Comparison of ENCODE assay signal across 15 cellular contexts in the genomic region with DNA sequence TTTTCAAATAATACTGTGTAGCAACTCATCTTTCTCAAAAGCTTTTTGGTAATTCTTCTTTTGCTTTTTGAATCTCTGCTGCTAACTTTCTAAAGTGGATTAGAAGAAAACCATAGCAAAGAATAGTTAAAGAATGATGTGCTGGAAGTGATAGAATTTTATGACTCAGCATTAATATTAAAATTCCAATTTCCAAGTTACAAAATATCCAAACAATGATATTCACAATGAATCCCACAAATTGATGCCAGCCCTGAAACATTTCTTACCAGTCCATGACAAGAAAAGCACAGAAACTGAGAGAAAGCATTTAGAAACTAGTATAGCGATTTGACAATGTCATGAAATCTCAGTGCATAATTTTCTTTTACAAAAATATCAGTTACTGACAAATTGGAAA.
DNase-seq lines count a peak whose midpoint lies in the region; ATAC-seq and TF ChIP-seq lines count a peak whose summit lies in the region.
"Had no signal": no experiment of that assay in that cellular context is flagged by ENCODE, and none has a peak within 500 bp of the region (broad histone marks: within the 10 kb centered on the region; RNA-seq: fewer than 3 reads in every experiment).

No MANE protein-coding gene starts in this region.

- H3K27ac ChIP-seq in IMR-90 (ENCODE audit: insufficient read depth, low read length) (no peak overlapping the region), dorsolateral prefrontal cortex (no peak overlapping the region)
- H3K27ac ChIP-seq: BLaER1 treated with 17β-estradiol and CSF1 and Interleukin-3, amounts not matched to agents 10 nM and 100 nM; PC-9 had no signal

- no CpG with 5 or more reads among the region's 1 CpG for WGBS in IMR-90 (ENCODE audit: extremely low coverage in 2 of 2, insufficient read length in 1 of 2), 2 experiments

- no peak overlapping the region for H4K91ac ChIP-seq in IMR-90 (ENCODE audit: insufficient read depth, low read depth, low read length)

- in situ Hi-C loops in IMR-90 (cut with MboI; ENCODE audit: low sequenced_read_pairs), result loop anchor here (10.0 kb wide), 2 partner anchors 478 to 848 kb away; partner anchors contain the start of gene RBMS3

- TF ChIP-seq RAD21 in IMR-90 (IDR thresholded peaks at IDR 0.05; ENCODE audit: low read length), result no peak

- H3K4me3 ChIP-seq in IMR-90 (ENCODE audit: insufficient read depth, low read depth, low read length), result no peak overlapping the region
- no peak overlapping the region for H3K4me3 ChIP-seq in skeletal muscle satellite cell (ENCODE audit: low read length)
- H3K4me3 ChIP-seq in dorsolateral prefrontal cortex, result no peak overlapping the region
- H3K4me3 ChIP-seq: BLaER1 treated with 17β-estradiol and CSF1 and Interleukin-3, amounts not matched to agents 10 nM and 100 nM; PC-9 had no signal

- H4K5ac ChIP-seq in IMR-90 (ENCODE audit: low read depth, low read length), result no peak overlapping the region

- H3K56ac ChIP-seq in IMR-90 (ENCODE audit: extremely low read depth, insufficient read depth, low read length), result no peak overlapping the region

- no peak overlapping the region for H4K8ac ChIP-seq in IMR-90 (ENCODE audit: low read depth in 2 of 2, low read length in 2 of 2)

- no peak overlapping the region for H3K14ac ChIP-seq in IMR-90 (replicated peaks; ENCODE audit: low read depth, low read length)

- CTCF ChIA-PET in IMR-90 (lab: Yijun Ruan, JAX), result interaction anchor here (1.7 kb wide), 1 partner anchor 67 kb away, joined by 5 read pairs; no protein-coding TSS in a partner anchor

- dilution Hi-C loops in IMR-90 (cut with HindIII; ENCODE audit: low sequenced_read_pairs, unreplicated experiment), result no loop called here

- no peak overlapping the region for H2BK15ac ChIP-seq in IMR-90 (ENCODE audit: low read depth, low read length)

- H3K27me3 ChIP-seq in IMR-90 (ENCODE audit: control insufficient read depth, insufficient read depth, low read length) (no peaks in the 10 kb centered on the region), skeletal muscle satellite cell (ENCODE audit: control insufficient read depth, insufficient read depth, low read length) (no peaks in the 10 kb centered on the region), dorsolateral prefrontal cortex (peaks cover 0 to 28% (median 4%) of the 10 kb centered on the region in 45 donors)
- H3K27me3 ChIP-seq: BLaER1 treated with 17β-estradiol and CSF1 and Interleukin-3, amounts not matched to agents 10 nM and 100 nM had no signal

- H3K9me1 ChIP-seq in IMR-90 (ENCODE audit: insufficient read depth, low read length), result peaks cover 6% of the 10 kb centered on the region; the same call in 1 of the 2 replicates

- H2BK20ac ChIP-seq in IMR-90 (ENCODE audit: low read depth, low read length), result no peak overlapping the region

- DNase-seq in EH (ENCODE audit: low read depth), result peak; percentile 12
- DNase-seq in IMR-90, result no peak
- peak; percentile 53 for DNase-seq in fibroblast of gingiva (ENCODE audit: low read depth)
- DNase-seq in NCI-H1694 (lab: John Stamatoyannopoulos, UW), result no peak
- DNase-seq in dorsolateral prefrontal cortex, result no peak
- DNase-seq: DMS 273 treated with DMSO at 0.1 percent for 48 hours, EL, NCI-H1048, NCI-H1694 treated with DMSO at 0.1 percent for 48 hours, NCI-H345, NCI-H748 treated with DMSO at 0.1 percent for 48 hours, PC-9 had no signal

- no peak overlapping the region for H3K4me2 ChIP-seq in IMR-90 (ENCODE audit: low read depth, low read length)
- peak overlapping the region; percentile 28 for H3K4me2 ChIP-seq in skeletal muscle satellite cell (ENCODE audit: low read length)
- H3K4me2 ChIP-seq: PC-9 had no signal

- H3K4me1 ChIP-seq in IMR-90 (ENCODE audit: control insufficient read depth, insufficient read depth, low read length) (peaks cover 11% of the 10 kb centered on the region), skeletal muscle satellite cell (ENCODE audit: control insufficient read depth, insufficient read depth, low read length) (peaks cover 48% of the 10 kb centered on the region)

- no peaks in the 10 kb centered on the region for H3K36me3 ChIP-seq in IMR-90 (ENCODE audit: control insufficient read depth, insufficient read depth, low read length)
- H3K36me3 ChIP-seq in skeletal muscle satellite cell (ENCODE audit: insufficient read depth, low read length), result no peaks in the 10 kb centered on the region
- H3K36me3 ChIP-seq: BLaER1 treated with 17β-estradiol and CSF1 and Interleukin-3, amounts not matched to agents 10 nM and 100 nM had no signal

- H2BK5ac ChIP-seq in IMR-90 (ENCODE audit: low read depth, low read length, poor library complexity, severe bottlenecking), result no peak overlapping the region

- H3K9me3 ChIP-seq in IMR-90 (ENCODE audit: control insufficient read depth, insufficient read depth, low read length) (no peaks in the 10 kb centered on the region), skeletal muscle satellite cell (replicated peaks; ENCODE audit: low read length) (no peaks in the 10 kb centered on the region)
- H3K9me3 ChIP-seq: BLaER1 treated with 17β-estradiol and CSF1 and Interleukin-3, amounts not matched to agents 10 nM and 100 nM had no signal

- no peak overlapping the region for H3K23ac ChIP-seq in IMR-90 (ENCODE audit: low read depth, low read length)

- H3K9ac ChIP-seq in IMR-90 (ENCODE audit: low read depth, low read length) (no peak overlapping the region), skeletal muscle satellite cell (ENCODE audit: low read depth, low read length) (peak overlapping the region; percentile 58)
- H3K9ac ChIP-seq: BLaER1 treated with 17β-estradiol and CSF1 and Interleukin-3, amounts not matched to agents 10 nM and 100 nM had no signal

- no peak overlapping the region for H2AFZ ChIP-seq in IMR-90 (replicated peaks; ENCODE audit: low read length, poor library complexity)
- H2AFZ ChIP-seq: PC-9 had no signal

- H2AK9ac ChIP-seq in IMR-90 (replicated peaks; ENCODE audit: low read depth, low read length, poor library complexity), result no peak overlapping the region

- POLR2A ChIA-PET in IMR-90 (lab: Charles Lee; ENCODE audit: unreplicated experiment), result no interaction called here

- H3K79me1 ChIP-seq in IMR-90 (ENCODE audit: low read depth in 1 of 2, low read length in 2 of 2), result peaks cover 8 to 10% of the 10 kb centered on the region in 2 experiments; a peak in 3 of 4 replicates

- H3K18ac ChIP-seq in IMR-90 (ENCODE audit: low read depth, low read length), result no peak overlapping the region

- no peak overlapping the region for H2AK5ac ChIP-seq in IMR-90 (ENCODE audit: low read depth, low read length)

- H4K20me1 ChIP-seq in IMR-90 (ENCODE audit: insufficient read depth, low read length), result no peaks in the 10 kb centered on the region
- H4K20me1 ChIP-seq: BLaER1 treated with 17β-estradiol and CSF1 and Interleukin-3, amounts not matched to agents 10 nM and 100 nM had no signal

- ATAC-seq in IMR-90 (ENCODE audit: low read depth) (no peak), GM21367 (IDR thresholded peaks at IDR 0.05; ENCODE audit: unreplicated experiment) (no peak)

- intact Hi-C loops in IMR-90 (cut with micrococcal nuclease) (loop anchor here (2.0 to 10.0 kb wide), 3 partner anchors 621 to 1094 kb away; no protein-coding TSS in a partner anchor), dorsolateral prefrontal cortex (cut with DNase I) (no loop called here)

- no peak overlapping the region for H2BK120ac ChIP-seq in IMR-90 (ENCODE audit: low read depth, low read length)

- no TSS peak for BruUV-seq in IMR-90 (replicated peaks; lab: Mats Ljungman, UMichigan)

- no peak for TF ChIP-seq POLR2A in IMR-90 (IDR thresholded peaks at IDR 0.05; ENCODE audit: low read depth, low read length)

- TF ChIP-seq CTCF in IMR-90 (conservative IDR thresholded peaks at IDR 0.05; ENCODE audit: low read depth, low read length) (no peak), dorsolateral prefrontal cortex (IDR thresholded peaks at IDR 0.05 in 54 of 56, conservative IDR thresholded peaks at IDR 0.05 in 2 of 56; ENCODE audit: low read depth in 1 of 56, partially characterized antibody in 56 of 56) (no peak)

- H3K4ac ChIP-seq in IMR-90 (ENCODE audit: low read depth, low read length), result no peak overlapping the region

TF ChIP-seq in IMR-90, 13 proteins besides CTCF, POLR2A, EP300 and RAD21:
- TF ChIP-seq, protein P1, sequence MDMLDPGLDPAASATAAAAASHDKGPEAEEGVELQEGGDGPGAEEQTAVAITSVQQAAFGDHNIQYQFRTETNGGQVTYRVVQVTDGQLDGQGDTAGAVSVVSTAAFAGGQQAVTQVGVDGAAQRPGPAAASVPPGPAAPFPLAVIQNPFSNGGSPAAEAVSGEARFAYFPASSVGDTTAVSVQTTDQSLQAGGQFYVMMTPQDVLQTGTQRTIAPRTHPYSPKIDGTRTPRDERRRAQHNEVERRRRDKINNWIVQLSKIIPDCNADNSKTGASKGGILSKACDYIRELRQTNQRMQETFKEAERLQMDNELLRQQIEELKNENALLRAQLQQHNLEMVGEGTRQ (IDR thresholded peaks at IDR 0.05; ENCODE audit: low read depth, low read length), result no peak
- TF ChIP-seq BHLHE40 (IDR thresholded peaks at IDR 0.05; ENCODE audit: low read depth, low read length) (no peak), NFE2L2 (IDR thresholded peaks at IDR 0.05; ENCODE audit: low read depth, low read length) (peak; percentile 86), RFX5 (IDR thresholded peaks at IDR 0.05; ENCODE audit: low read depth, low read length) (no peak), MAFK (IDR thresholded peaks at IDR 0.05; ENCODE audit: low read depth, low read length) (peak; percentile 81), ELK1 (IDR thresholded peaks at IDR 0.05; ENCODE audit: borderline replicate concordance, low read depth, low read length) (no peak), FOS (IDR thresholded peaks at IDR 0.05; ENCODE audit: low read depth, low read length) (no peak), RCOR1 (IDR thresholded peaks at IDR 0.05; ENCODE audit: insufficient replicate concordance, low read length) (no peak), CEBPB (IDR thresholded peaks at IDR 0.05; ENCODE audit: low read depth, low read length) (no peak)
TF ChIP-seq in IMR-90: peak in this region for 2.

Comparison
In these comparisons a context has a peak if more than half of its experiments do, and no peak if none do; other contexts are left out.
1. DNase-seq: peak in EH (single experiment) and fibroblast of gingiva (single experiment); none in IMR-90 (single experiment), NCI-H1694 (single experiment) and dorsolateral prefrontal cortex (0 of 10).